In the genomic region with DNA sequence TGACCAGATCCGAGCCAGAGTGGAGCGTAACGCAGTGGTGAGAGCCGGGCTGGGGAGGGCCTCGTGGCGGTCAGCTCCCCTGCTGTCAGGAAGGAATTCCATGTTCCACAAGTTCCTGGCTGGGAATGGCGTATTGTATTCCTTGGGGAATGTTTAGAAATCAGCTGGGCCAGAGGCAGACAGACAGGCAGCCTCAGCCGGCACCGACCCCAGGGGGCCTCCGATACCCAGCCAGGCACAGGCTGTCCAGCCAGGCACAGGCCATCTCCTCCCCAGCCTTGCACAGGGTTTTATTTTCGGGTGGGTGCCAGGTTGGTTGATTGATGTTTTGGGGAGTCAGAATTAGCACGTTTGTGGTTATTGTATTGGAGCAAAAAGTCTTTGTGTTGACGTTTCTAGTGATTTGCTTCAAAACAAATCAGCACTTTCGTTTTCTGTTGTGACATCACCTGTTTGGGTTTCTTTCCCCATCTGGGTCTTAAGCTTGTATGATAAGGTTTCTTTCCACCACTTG, we compare ENCODE assay signal across 15 cellular contexts.
A peak's percentile ranks its signal among the peaks of the same experiment; 100 is the strongest.
DNase-seq lines count a peak whose midpoint lies in the region; ATAC-seq, FAIRE-seq and TF ChIP-seq lines count a peak whose summit lies in the region.
"Had no signal": no experiment of that assay in that cellular context is flagged by ENCODE, and none has a peak within 500 bp of the region (broad histone marks: within the 10 kb centered on the region; RNA-seq: fewer than 3 reads in every experiment).

No MANE protein-coding gene starts in this region.

- H3K4me3 Mint-ChIP-seq in activated T-helper 17 cell treated with anti-CD3 and anti-CD28 coated beads, Interleukin-2, amount 50 U/mL, for 72 hours, result no peak overlapping the region
- H3K4me3 Mint-ChIP-seq in nephron progenitor cell, result no peak overlapping the region
- H3K4me3 Mint-ChIP-seq: activated CD8-positive, alpha-beta T cell treated with anti-CD3 and anti-CD28 coated beads for 36 hours; activated naive CD8-positive, alpha-beta T cell treated with anti-CD3 and anti-CD28 coated beads for 36 hours had no signal

- peaks cover 0 to under 1% (median 0%) of the 10 kb centered on the region in 3 donors for H3K9me3 ChIP-seq in tibial artery

- peaks cover 4 to 41% (median 23%) of the 10 kb centered on the region in 3 donors for H3K36me3 ChIP-seq in tibial artery

- H3K9me3 Mint-ChIP-seq in activated T-helper 17 cell treated with anti-CD3 and anti-CD28 coated beads, Interleukin-2, amount 50 U/mL, for 72 hours, result no peaks in the 10 kb centered on the region
- peaks cover under 1% of the 10 kb centered on the region for H3K9me3 Mint-ChIP-seq in nephron progenitor cell
- H3K9me3 Mint-ChIP-seq: activated CD8-positive, alpha-beta T cell treated with anti-CD3 and anti-CD28 coated beads for 36 hours; activated naive CD8-positive, alpha-beta T cell treated with anti-CD3 and anti-CD28 coated beads for 36 hours had no signal

- H3K4me1 Mint-ChIP-seq in activated T-helper 17 cell treated with anti-CD3 and anti-CD28 coated beads, Interleukin-2, amount 50 U/mL, for 72 hours, result no peaks in the 10 kb centered on the region
- peaks cover 28% of the 10 kb centered on the region for H3K4me1 Mint-ChIP-seq in nephron progenitor cell
- H3K4me1 Mint-ChIP-seq: activated naive CD8-positive, alpha-beta T cell treated with anti-CD3 and anti-CD28 coated beads for 36 hours had no signal

- H3K27ac ChIP-seq in tibial artery, result peak overlapping the region in 1 of 2 donors; percentile 43

- peaks cover 0 to 27% (median 4%) of the 10 kb centered on the region in 4 donors for H3K4me1 ChIP-seq in tibial artery

- no peaks in the 10 kb centered on the region for H3K27me3 ChIP-seq in tibial artery

- H3K27me3 Mint-ChIP-seq in activated T-helper 17 cell treated with anti-CD3 and anti-CD28 coated beads, Interleukin-2, amount 50 U/mL, for 72 hours, result no peaks in the 10 kb centered on the region
- H3K27me3 Mint-ChIP-seq in nephron progenitor cell (ENCODE audit: low read depth, poor library complexity), result peaks cover 3% of the 10 kb centered on the region
- H3K27me3 Mint-ChIP-seq: activated CD8-positive, alpha-beta T cell treated with anti-CD3 and anti-CD28 coated beads for 36 hours; activated naive CD8-positive, alpha-beta T cell treated with anti-CD3 and anti-CD28 coated beads for 36 hours had no signal

- H3K27ac Mint-ChIP-seq in activated T-helper 17 cell treated with anti-CD3 and anti-CD28 coated beads, Interleukin-2, amount 50 U/mL, for 72 hours, result no peak overlapping the region
- peak overlapping the region; percentile 39 for H3K27ac Mint-ChIP-seq in nephron progenitor cell
- H3K27ac Mint-ChIP-seq: activated CD8-positive, alpha-beta T cell treated with anti-CD3 and anti-CD28 coated beads for 36 hours; activated naive CD8-positive, alpha-beta T cell treated with anti-CD3 and anti-CD28 coated beads for 36 hours had no signal

- TF ChIP-seq CTCF in fibroblast of villous mesenchyme (IDR thresholded peaks at IDR 0.05; ENCODE audit: insufficient read depth, low read depth, low read length) (no peak), nephron progenitor cell (IDR thresholded peaks at IDR 0.05) (no peak), tibial artery (IDR thresholded peaks at IDR 0.05) (no peak), D721Med (IDR thresholded peaks at IDR 0.05; ENCODE audit: insufficient read depth, missing control alignments) (no peak)

- peak; percentile 76 for ATAC-seq in activated T-helper 17 cell treated with anti-CD3 and anti-CD28 coated beads, Interleukin-2, amount 50 U/mL, for 72 hours (replicated peaks)
- no peak for ATAC-seq in GM19324 (IDR thresholded peaks at IDR 0.05; ENCODE audit: low FRiP score, unreplicated experiment)
- no peak for ATAC-seq in HG02981 (IDR thresholded peaks at IDR 0.05; ENCODE audit: unreplicated experiment)
- no peak for ATAC-seq in HG02840 (IDR thresholded peaks at IDR 0.05; ENCODE audit: low FRiP score, unreplicated experiment)
- ATAC-seq: activated CD8-positive, alpha-beta T cell treated with anti-CD3 and anti-CD28 coated beads for 36 hours had no signal

- H3K36me3 Mint-ChIP-seq in activated T-helper 17 cell treated with anti-CD3 and anti-CD28 coated beads, Interleukin-2, amount 50 U/mL, for 72 hours (ENCODE audit: low read depth), result peaks cover 52% of the 10 kb centered on the region
- H3K36me3 Mint-ChIP-seq in nephron progenitor cell (ENCODE audit: low read depth), result peaks cover 57% of the 10 kb centered on the region

- H3K4me3 ChIP-seq in fibroblast of villous mesenchyme (ENCODE audit: low read depth, low read length) (no peak overlapping the region), tibial artery (peak overlapping the region; percentile 24 to 30)

- FAIRE-seq in D721Med (lab: Jason Lieb, UNC), result no peak
- FAIRE-seq: endometrium, HepG2 had no signal

- intact Hi-C loops in tibial artery (cut with DNase I; ENCODE audit: low total_unique reads), result no loop called here

- DNase-seq in fibroblast of villous mesenchyme (ENCODE audit: low read depth) (peak; percentile 48), nephron progenitor cell (peak; percentile 16), tibial artery (peak; percentile 48 to 80), D721Med (ENCODE audit: insufficient read length, low spot score) (no peak)
- DNase-seq: activated CD8-positive, alpha-beta T cell treated with anti-CD3 and anti-CD28 coated beads for 36 hours; activated naive CD8-positive, alpha-beta T cell treated with anti-CD3 and anti-CD28 coated beads for 36 hours; DMS 273 treated with DMSO at 0.1 percent for 48 hours; NCI-H1436; posterior cingulate gyrus had no signal
